In genomic region chr2:102619414-102620319, GRCh38 we compare ENCODE assay signal across 2 cellular contexts.
TF ChIP-seq lines count a peak whose summit lies in the region.

TSS of gene SLC9A2 (plus strand) at chr2:102619553. CDS start at chr2:102619849, 296 bp downstream.

TF ChIP-seq in SK-N-SH, 30 proteins besides CTCF, POLR2A, EP300 and RAD21:
- no peak for TF ChIP-seq FOXJ3 (CRISPR knock-in tag; IDR thresholded peaks at IDR 0.05)
- TF ChIP-seq JUND (IDR thresholded peaks at IDR 0.05): no peak
- TF ChIP-seq REST (IDR thresholded peaks at IDR 0.05; ENCODE audit: low read depth, low read length): no peak
- no peak for TF ChIP-seq USF2 (IDR thresholded peaks at IDR 0.05; ENCODE audit: borderline replicate concordance, low read depth, low read length)
- TF ChIP-seq MAX (IDR thresholded peaks at IDR 0.05; ENCODE audit: low read depth): no peak
- TF ChIP-seq IRF3 (IDR thresholded peaks at IDR 0.05; ENCODE audit: low read depth, low read length): no peak
- no peak for TF ChIP-seq MEF2A (IDR thresholded peaks at IDR 0.05; ENCODE audit: borderline replicate concordance, low read depth)
- TF ChIP-seq GATA2 (CRISPR knock-in tag; IDR thresholded peaks at IDR 0.05): no peak
- TF ChIP-seq FOXM1 (IDR thresholded peaks at IDR 0.05; ENCODE audit: low read depth): no peak
- no peak for TF ChIP-seq GABPA (IDR thresholded peaks at IDR 0.05; ENCODE audit: low read depth)
- TF ChIP-seq RFX5 (IDR thresholded peaks at IDR 0.05; ENCODE audit: low read length): no peak
- TF ChIP-seq NFIC (IDR thresholded peaks at IDR 0.05; ENCODE audit: borderline replicate concordance): no peak
- TF ChIP-seq FOSL2 (IDR thresholded peaks at IDR 0.05; ENCODE audit: borderline replicate concordance, low read depth): no peak
- TF ChIP-seq ZBTB33 (IDR thresholded peaks at IDR 0.05; ENCODE audit: borderline replicate concordance, low read depth): no peak
- no peak for TF ChIP-seq TCF12 (IDR thresholded peaks at IDR 0.05)
- TF ChIP-seq POLR2AphosphoS5 (IDR thresholded peaks at IDR 0.05; ENCODE audit: low read depth, low read length): no peak

TF ChIP-seq in H1, 55 proteins besides CTCF, POLR2A, EP300 and RAD21:
- TF ChIP-seq BRCA1 (IDR thresholded peaks at IDR 0.05; ENCODE audit: low read depth, low read length) (no peak), YY1 (IDR thresholded peaks at IDR 0.05; ENCODE audit: low read depth, low read length) (no peak), RXRA (IDR thresholded peaks at IDR 0.05; ENCODE audit: insufficient read depth, low read depth, low read length) (no peak), KDM4A (IDR thresholded peaks at IDR 0.05; ENCODE audit: low read depth, low read length, severe bottlenecking) (peak; percentile 91), SAP30 (IDR thresholded peaks at IDR 0.05; ENCODE audit: insufficient read depth, insufficient replicate concordance, low read length) (no peak), E2F6 (IDR thresholded peaks at IDR 0.05) (peak; percentile 97), GABPA (IDR thresholded peaks at IDR 0.05; ENCODE audit: borderline replicate concordance, insufficient read depth, low read length) (no peak), SP2 (IDR thresholded peaks at IDR 0.05; ENCODE audit: low read length) (no peak), RNF2 (IDR thresholded peaks at IDR 0.05; ENCODE audit: borderline replicate concordance, low read depth, low read length, missing control alignments, poor library complexity, severe bottlenecking) (peak; percentile 53), TCF12 (IDR thresholded peaks at IDR 0.05; ENCODE audit: low read depth, low read length) (0 out of 2 replicates have a peak, but pooled peaks have one; percentile 16), TBP (IDR thresholded peaks at IDR 0.05; ENCODE audit: low read depth, low read length) (peak; percentile 36; the same call in 1 of the 2 replicates), TEAD4 (IDR thresholded peaks at IDR 0.05; ENCODE audit: low read depth, low read length) (no peak; the same call in 1 of the 2 replicates), TAF1 (IDR thresholded peaks at IDR 0.05; ENCODE audit: low read depth, low read length) (peak; percentile 38; the same call in 1 of the 2 replicates), CEBPB (IDR thresholded peaks at IDR 0.05; ENCODE audit: low read depth, low read length) (no peak), KDM5A (IDR thresholded peaks at IDR 0.05; ENCODE audit: low read length) (no peak), HDAC2 (IDR thresholded peaks at IDR 0.05; ENCODE audit: borderline replicate concordance in 1 of 2, low read depth in 2 of 2, low read length in 2 of 2) (0 out of 4 replicates have a peak, but pooled peaks of 1 of the 2 experiments have one; percentile 42), RFX5 (IDR thresholded peaks at IDR 0.05; ENCODE audit: borderline replicate concordance, low read depth, low read length) (no peak), BACH1 (IDR thresholded peaks at IDR 0.05; ENCODE audit: low read length) (no peak), EZH2 (IDR thresholded peaks at IDR 0.05; ENCODE audit: low read depth, low read length, severe bottlenecking) (no peak), MAX (IDR thresholded peaks at IDR 0.05) (peak; percentile 95), GTF2F1 (IDR thresholded peaks at IDR 0.05; ENCODE audit: borderline replicate concordance, low read depth, low read length) (0 out of 2 replicates have a peak, but pooled peaks have one; percentile 22), SUZ12 (IDR thresholded peaks at IDR 0.05; ENCODE audit: low read length) (peak; percentile 47)
TF ChIP-seq in H1: peak in this region for 10.
